In genomic region chr10:126904493-126904806, GRCh38 we compare ENCODE assay signal across 1 cellular context.
TF ChIP-seq lines count a peak whose summit lies in the region.

No MANE protein-coding gene starts in this region.

TF ChIP-seq in HepG2, 621 proteins besides CTCF, POLR2A, EP300 and RAD21 (continued from another document):
- TF ChIP-seq HNF4G (IDR thresholded peaks at IDR 0.05; ENCODE audit: borderline replicate concordance, low read depth, low read length) = no peak
- no peak for TF ChIP-seq HNF4G (CRISPR knock-in tag; IDR thresholded peaks at IDR 0.05; ENCODE audit: borderline replicate concordance, low read depth)
- TF ChIP-seq SRY (CRISPR knock-in tag; IDR thresholded peaks at IDR 0.05) = no peak
